ENCODE assay signal across 8 cellular contexts in genomic region chr17:73304971-73305786, GRCh38. TPM values are rescaled to one million over a fixed set of nuclear protein-coding genes. Genes with fewer than 3 reads are reported as not detected.
DNase-seq lines count a peak whose midpoint lies in the region; ATAC-seq and TF ChIP-seq lines count a peak whose summit lies in the region.

No MANE protein-coding gene starts in this region.

- no peak for TF ChIP-seq POLR2A in spleen (IDR thresholded peaks at IDR 0.05)

- peak; percentile 88 for DNase-seq in COR-L47 (lab: John Stamatoyannopoulos, UW)
- peak; percentile 1 for DNase-seq in NCI-H1417 treated with DMSO at 0.1 percent for 48 hours (lab: John Stamatoyannopoulos, UW)
- peak; percentile 81 for DNase-seq in astrocyte of the hippocampus (ENCODE audit: low read depth, low spot score)
- DNase-seq in spleen: peak; percentile 84
- DNase-seq in effector CD8-positive, alpha-beta T cell (lab: John Stamatoyannopoulos, UW): no peak

- intact Hi-C loops in spleen (cut with DNase I; ENCODE audit: low total_unique reads): no loop called here

- peak in 7 of 11 experiments; percentile 20 to 50 (median 38) for TF ChIP-seq CTCF in spleen (IDR thresholded peaks at IDR 0.05 in 8 of 11, conservative IDR thresholded peaks at IDR 0.05 in 3 of 11)

- H3K9me3 ChIP-seq in iPS-20b (ENCODE audit: insufficient read depth, low read depth, low read length) (no peaks in the 10 kb centered on the region), spleen (no peaks in the 10 kb centered on the region)

- H3K36me3 ChIP-seq in iPS-20b (ENCODE audit: insufficient read depth, low read depth, low read length): no peaks in the 10 kb centered on the region
- H3K36me3 ChIP-seq in spleen: no peaks in the 10 kb centered on the region

- H3K27me3 ChIP-seq in iPS-20b (ENCODE audit: insufficient read depth, low read length): peaks cover 6% of the 10 kb centered on the region; the same call in 1 of the 2 replicates
- peaks cover 0 to 22% (median 0%) of the 10 kb centered on the region in 7 donors for H3K27me3 ChIP-seq in spleen (replicated peaks in 1 of 7)

- H3K4me3 ChIP-seq in iPS-20b (ENCODE audit: low read length) (no peak overlapping the region; the same call in 1 of the 2 replicates), spleen (peak overlapping the region in 3 of 8 donors; percentile 16 to 56 (median 28))

- 26 to 39% (median 29%) methylated on average over 10 to 16 of the region's 16 CpGs for WGBS in spleen, 5 donors

- H3K4me1 ChIP-seq in iPS-20b (ENCODE audit: insufficient read depth, low read length) (peaks cover 27% of the 10 kb centered on the region), spleen (peaks cover 19 to 92% (median 52%) of the 10 kb centered on the region in 6 donors)

- H3K9ac ChIP-seq in iPS-20b (ENCODE audit: low read depth, low read length): peak overlapping the region; percentile 9; the same call in 1 of the 2 replicates

- no peak for ATAC-seq in HG02870 (IDR thresholded peaks at IDR 0.05; ENCODE audit: unreplicated experiment)
- no peak for ATAC-seq in HG02970 (IDR thresholded peaks at IDR 0.05; ENCODE audit: low FRiP score, unreplicated experiment)

- peak overlapping the region; percentile 56 for H3K27ac ChIP-seq in iPS-20b (ENCODE audit: low read length)
- H3K27ac ChIP-seq in spleen: peak overlapping the region; percentile 32 to 95 (median 86)

RNA-seq across cellular contexts. Expression of gene CDC42EP4, which starts 6.6 kb away (rescaled TPM):
- 10 to 100 TPM; 31.9 to 69.6 (median 50.1) TPM for total RNA-seq in spleen
- 10 to 100 TPM in 2 of 3 donors, 1 to 10 TPM in 1; 7.9 to 14.0 (median 13.9) TPM for polyA plus RNA-seq in spleen

RNA-seq across cellular contexts. Expression of gene CPSF4L, which starts 43.5 kb away (rescaled TPM):
- not detected for total RNA-seq in spleen
- polyA plus RNA-seq in spleen: not detected
